28 cellular contexts compared by ENCODE assay signal in genomic region chr7:152489044-152489443, GRCh38.
"Had no signal": no experiment of that assay in that cellular context is flagged by ENCODE, and none has a peak within 500 bp of the region (broad histone marks: within the 10 kb centered on the region; RNA-seq: fewer than 3 reads in every experiment).

No MANE protein-coding gene starts in this region.

- H3K27ac Mint-ChIP-seq: naive thymus-derived CD8-positive, alpha-beta T cell; natural killer cell treated with Interleukin-12 subunit alpha and Interleukin-12 subunit beta and Interleukin-15 and Interleukin-18, amount 100 ng/mL, for 72 hours; nephron progenitor cell; progenitor cell of endocrine pancreas; stimulated activated effector memory CD8-positive, alpha-beta T cell treated with anti-CD3 and anti-CD28 coated beads, Interleukin-12 subunit alpha, Interleukin-12 subunit beta, amount 100 ng/mL, for 72 hours; stimulated activated naive B cell treated with anti-CD40 and anti-IgM and Interleukin-4, amounts not matched to agents 10 μg/mL and 1 μg/mL and 100 μg/mL, for 72 hours; stimulated activated naive CD8-positive, alpha-beta T cell treated with anti-CD3 and anti-CD28 coated beads, Interleukin-15, Interleukin-2, amounts not matched to agents 100 ng/mL and 50 ng/mL, for 24 hours had no signal

- H3K36me3 ChIP-seq: neutrophil, pancreas, right lobe of liver, sigmoid colon, stomach, thoracic aorta, thyroid gland, tibial nerve, upper lobe of left lung, vagina had no signal

- DNase-seq: naive thymus-derived CD8-positive, alpha-beta T cell; nephron progenitor cell; nucleus accumbens; psoas muscle; right cardiac atrium; sigmoid colon; small intestine; stimulated activated CD4-positive, alpha-beta T cell treated with anti-CD3 and anti-CD28 coated beads, Interleukin-15, amount 100 ng/mL, for 24 hours; stimulated activated CD4-positive, alpha-beta T cell treated with anti-CD3 and anti-CD28 coated beads, Interleukin-2, amount 100 ng/mL, for 24 hours; stimulated activated CD4-positive, alpha-beta T cell treated with anti-CD3 and anti-CD28 coated beads, Interleukin-2, amount 100 ng/mL, for 48 hours; stimulated activated CD4-positive, alpha-beta T cell treated with anti-CD3 and anti-CD28 coated beads, Interleukin-4, amount 100 ng/mL, for 24 hours; stimulated activated naive B cell treated with anti-CD40 and anti-IgM and Interleukin-4, amounts not matched to agents 10 μg/mL and 1 μg/mL and 100 μg/mL, for 72 hours; stimulated activated naive CD4-positive, alpha-beta T cell treated with Interleukin-2 at 50 U/mL for 16 hours; stomach; thyroid gland; trophoblast cell; upper lobe of left lung had no signal

- H3K9me3 Mint-ChIP-seq: natural killer cell treated with Interleukin-12 subunit alpha and Interleukin-12 subunit beta and Interleukin-15 and Interleukin-18, amount 100 ng/mL, for 72 hours; nephron progenitor cell; neural crest cell; stimulated activated effector memory CD8-positive, alpha-beta T cell treated with anti-CD3 and anti-CD28 coated beads, Interleukin-12 subunit alpha, Interleukin-12 subunit beta, amount 100 ng/mL, for 72 hours; stimulated activated naive B cell treated with anti-CD40 and anti-IgM and Interleukin-4, amounts not matched to agents 10 μg/mL and 1 μg/mL and 100 μg/mL, for 72 hours; stimulated activated naive CD8-positive, alpha-beta T cell treated with anti-CD3 and anti-CD28 coated beads, Interleukin-15, Interleukin-2, amounts not matched to agents 100 ng/mL and 50 ng/mL, for 24 hours had no signal

- H3K27ac ChIP-seq: neutrophil, pancreas, psoas muscle, right lobe of liver, sigmoid colon, stomach, thoracic aorta, thyroid gland, tibial nerve, upper lobe of left lung, vagina had no signal

- H3K4me1 Mint-ChIP-seq: naive thymus-derived CD8-positive, alpha-beta T cell; nephron progenitor cell; stimulated activated effector memory CD8-positive, alpha-beta T cell treated with anti-CD3 and anti-CD28 coated beads, Interleukin-12 subunit alpha, Interleukin-12 subunit beta, amount 100 ng/mL, for 72 hours; stimulated activated naive B cell treated with anti-CD40 and anti-IgM and Interleukin-4, amounts not matched to agents 10 μg/mL and 1 μg/mL and 100 μg/mL, for 72 hours had no signal

- H3K9me3 ChIP-seq: neutrophil, pancreas, psoas muscle, right lobe of liver, sigmoid colon, stomach, thoracic aorta, thyroid gland, tibial nerve, upper lobe of left lung, vagina had no signal

- H3K4me3 ChIP-seq: pancreas, psoas muscle, right lobe of liver, sigmoid colon, stomach, thoracic aorta, thyroid gland, tibial nerve, upper lobe of left lung, vagina had no signal

- H3K27me3 ChIP-seq: neutrophil, pancreas, right lobe of liver, sigmoid colon, stomach, thyroid gland, tibial nerve, upper lobe of left lung, vagina had no signal

- H3K4me1 ChIP-seq: pancreas, psoas muscle, sigmoid colon, stomach, thyroid gland, tibial nerve, upper lobe of left lung, vagina had no signal

- H3K36me3 Mint-ChIP-seq: naive thymus-derived CD8-positive, alpha-beta T cell; natural killer cell treated with Interleukin-12 subunit alpha and Interleukin-12 subunit beta and Interleukin-15 and Interleukin-18, amount 100 ng/mL, for 72 hours; stimulated activated effector memory CD8-positive, alpha-beta T cell treated with anti-CD3 and anti-CD28 coated beads, Interleukin-12 subunit alpha, Interleukin-12 subunit beta, amount 100 ng/mL, for 72 hours; stimulated activated naive B cell treated with anti-CD40 and anti-IgM and Interleukin-4, amounts not matched to agents 10 μg/mL and 1 μg/mL and 100 μg/mL, for 72 hours had no signal

- H3K27me3 Mint-ChIP-seq: naive thymus-derived CD8-positive, alpha-beta T cell; natural killer cell treated with Interleukin-12 subunit alpha and Interleukin-12 subunit beta and Interleukin-15 and Interleukin-18, amount 100 ng/mL, for 72 hours; stimulated activated naive B cell treated with anti-CD40 and anti-IgM and Interleukin-4, amounts not matched to agents 10 μg/mL and 1 μg/mL and 100 μg/mL, for 72 hours had no signal

- ATAC-seq: naive thymus-derived CD8-positive, alpha-beta T cell; natural killer cell treated with Interleukin-12 subunit alpha and Interleukin-12 subunit beta and Interleukin-15 and Interleukin-18, amount 100 ng/mL, for 72 hours; pancreas; psoas muscle; right cardiac atrium; right lobe of liver; stimulated activated effector memory CD8-positive, alpha-beta T cell treated with anti-CD3 and anti-CD28 coated beads, Interleukin-12 subunit alpha, Interleukin-12 subunit beta, amount 100 ng/mL, for 72 hours; stimulated activated naive B cell treated with anti-CD40 and anti-IgM and Interleukin-4, amounts not matched to agents 10 μg/mL and 1 μg/mL and 100 μg/mL, for 72 hours had no signal

- H3K4me3 Mint-ChIP-seq: naive thymus-derived CD8-positive, alpha-beta T cell; natural killer cell treated with Interleukin-12 subunit alpha and Interleukin-12 subunit beta and Interleukin-15 and Interleukin-18, amount 100 ng/mL, for 72 hours; nephron progenitor cell; neural crest cell; stimulated activated effector memory CD8-positive, alpha-beta T cell treated with anti-CD3 and anti-CD28 coated beads, Interleukin-12 subunit alpha, Interleukin-12 subunit beta, amount 100 ng/mL, for 72 hours; stimulated activated naive B cell treated with anti-CD40 and anti-IgM and Interleukin-4, amounts not matched to agents 10 μg/mL and 1 μg/mL and 100 μg/mL, for 72 hours; stimulated activated naive CD8-positive, alpha-beta T cell treated with anti-CD3 and anti-CD28 coated beads, Interleukin-15, Interleukin-2, amounts not matched to agents 100 ng/mL and 50 ng/mL, for 24 hours had no signal
